ENCODE assay signal across 27 cellular contexts in genomic region chr16:19152042-19152441, GRCh38.
"Had no signal": no experiment of that assay in that cellular context is flagged by ENCODE, and none has a peak within 500 bp of the region (broad histone marks: within the 10 kb centered on the region; RNA-seq: fewer than 3 reads in every experiment).

No MANE protein-coding gene starts in this region.

- H3K27me3 ChIP-seq: stomach, suprapubic skin, testis, thyroid gland, tibial artery, tibial nerve, transverse colon, upper lobe of left lung, upper lobe of right lung, uterus, vagina had no signal

- H3K27ac ChIP-seq: stomach, suprapubic skin, testis, thoracic aorta, thyroid gland, tibial artery, tibial nerve, transverse colon, upper lobe of left lung, upper lobe of right lung, uterus, vagina had no signal

- H3K9me3 ChIP-seq: suprapubic skin, testis, thoracic aorta, thyroid gland, transverse colon, upper lobe of right lung, uterus, vagina had no signal

- H3K4me1 ChIP-seq: stomach, suprapubic skin, testis, thyroid gland, tibial artery, tibial nerve, transverse colon, upper lobe of left lung, upper lobe of right lung, uterus, vagina had no signal

- H3K36me3 ChIP-seq: stomach, suprapubic skin, thoracic aorta, thyroid gland, tibial artery, tibial nerve, transverse colon, upper lobe of left lung, upper lobe of right lung, uterus, vagina had no signal

- H3K4me3 ChIP-seq: stomach, suprapubic skin, testis, thoracic aorta, thyroid gland, tibial artery, tibial nerve, transverse colon, upper lobe of left lung, upper lobe of right lung, uterus, vagina had no signal

- DNase-seq: stimulated activated CD4-positive, alpha-beta T cell treated with anti-CD3 and anti-CD28 coated beads, Interleukin-2, amount 100 ng/mL, for 48 hours; stimulated activated CD4-positive, alpha-beta T cell treated with anti-CD3 and anti-CD28 coated beads, Interleukin-4, amount 100 ng/mL, for 1 hour; stimulated activated CD4-positive, alpha-beta T cell treated with anti-CD3 and anti-CD28 coated beads, Interleukin-4, amount 100 ng/mL, for 24 hours; stimulated activated CD4-positive, alpha-beta T cell treated with anti-CD3 and anti-CD28 coated beads, Interleukin-4, amount 100 ng/mL, for 4 hours; stimulated activated CD8-positive, alpha-beta memory T cell treated with anti-CD3 and anti-CD28 coated beads, Interleukin-4, amount 100 ng/mL, for 48 hours; stimulated activated naive B cell treated with anti-CD40 and anti-IgM and Interleukin-4, amounts not matched to agents 10 μg/mL and 1 μg/mL and 100 μg/mL, for 72 hours; stimulated activated naive CD4-positive, alpha-beta T cell; stimulated activated naive CD4-positive, alpha-beta T cell treated with Interleukin-2 at 50 U/mL for 16 hours; stimulated activated naive CD8-positive, alpha-beta T cell treated with anti-CD3 and anti-CD28 coated beads, Interleukin-15, amount 100 ng/mL, for 72 hours; stimulated activated naive CD8-positive, alpha-beta T cell treated with anti-CD3 and anti-CD28 coated beads, Interleukin-15, Interleukin-2, amounts not matched to agents 100 U/mL and 50 U/mL, for 24 hours; stomach; substantia nigra; testis; thyroid gland; tibial artery; transverse colon; trophoblast cell; upper lobe of left lung; upper lobe of right lung; uterus had no signal

- ATAC-seq: stimulated activated effector memory CD8-positive, alpha-beta T cell treated with anti-CD3 and anti-CD28 coated beads, Interleukin-12 subunit alpha, Interleukin-12 subunit beta, amount 100 ng/mL, for 72 hours; stimulated activated memory B cell treated with anti-CD40 and anti-IgM and Interleukin-4, amounts not matched to agents 10 μg/mL and 1 μg/mL and 100 μg/mL, for 72 hours; stimulated activated naive B cell treated with anti-CD40 and anti-IgM and Interleukin-4, amounts not matched to agents 10 μg/mL and 1 μg/mL and 100 μg/mL, for 72 hours; stimulated activated naive CD8-positive, alpha-beta T cell treated with anti-CD3 and anti-CD28 coated beads, Interleukin-15, amount 100 ng/mL, for 72 hours; stimulated activated naive CD8-positive, alpha-beta T cell treated with anti-CD3 and anti-CD28 coated beads, Interleukin-15, Interleukin-2, amounts not matched to agents 100 U/mL and 50 U/mL, for 24 hours; upper lobe of right lung had no signal

- FAIRE-seq: urothelium cell line had no signal
